In the genomic region with DNA sequence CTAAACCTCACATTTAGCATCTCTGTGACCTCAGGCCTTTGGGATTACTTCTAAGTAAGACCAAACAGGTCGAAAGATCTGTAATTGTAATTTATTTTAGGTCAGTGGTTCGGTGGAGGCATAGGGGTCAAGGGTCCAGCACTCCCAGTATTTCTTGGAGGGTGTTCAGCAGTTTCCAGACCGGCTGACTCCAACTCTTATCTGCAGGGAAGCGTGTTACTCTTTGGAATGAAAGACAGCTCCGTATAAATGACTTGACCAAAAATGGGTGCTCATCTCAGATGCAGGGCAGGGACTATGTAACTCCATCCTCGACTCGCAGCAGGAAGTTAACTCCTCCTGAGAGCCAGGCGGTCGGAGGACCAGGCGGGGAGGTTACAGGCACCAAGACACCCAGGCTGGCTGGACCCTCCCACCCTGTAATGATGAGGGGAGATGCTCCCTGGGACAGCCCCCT, we compare ENCODE assay signal across 8 cellular contexts. TPM values are rescaled to one million over a fixed set of nuclear protein-coding genes. Genes with fewer than 3 reads are reported as not detected.
DNase-seq lines count a peak whose midpoint lies in the region; ATAC-seq, FAIRE-seq and TF ChIP-seq lines count a peak whose summit lies in the region.

No MANE protein-coding gene starts in this region.

- H3K36me3 ChIP-seq in heart left ventricle (no peaks in the 10 kb centered on the region), astrocyte (ENCODE audit: insufficient read depth, low read length) (no peaks in the 10 kb centered on the region), lower lobe of right lung (no peaks in the 10 kb centered on the region), upper lobe of right lung (no peaks in the 10 kb centered on the region)

- H2AFZ ChIP-seq in astrocyte (ENCODE audit: low read depth, low read length): peak overlapping the region; percentile 98

- H3K9ac ChIP-seq in astrocyte (ENCODE audit: low read length): peak overlapping the region; percentile 88

- peak overlapping the region; percentile 99 for H3K4me2 ChIP-seq in astrocyte (ENCODE audit: low read length)

- H3K4me1 ChIP-seq in heart left ventricle: peaks cover 0 to 35% (median 16%) of the 10 kb centered on the region in 12 donors
- H3K4me1 ChIP-seq in astrocyte (ENCODE audit: insufficient read depth, low read length): peaks cover 4% of the 10 kb centered on the region
- peaks cover 22% of the 10 kb centered on the region for H3K4me1 ChIP-seq in lower lobe of right lung
- peaks cover 13% of the 10 kb centered on the region for H3K4me1 ChIP-seq in upper lobe of right lung

- H3K27me3 Mint-ChIP-seq in astrocyte (ENCODE audit: low read depth, unreplicated experiment): peaks cover 10% of the 10 kb centered on the region

- TF ChIP-seq CTCF in heart left ventricle (IDR thresholded peaks at IDR 0.05) (no peak), astrocyte (IDR thresholded peaks at IDR 0.05; ENCODE audit: insufficient read depth, low read depth, low read length) (no peak), lower lobe of right lung (IDR thresholded peaks at IDR 0.05) (no peak), upper lobe of right lung (IDR thresholded peaks at IDR 0.05) (no peak)

- TF ChIP-seq POLR2A in heart left ventricle (IDR thresholded peaks at IDR 0.05): no peak

- no peak for FAIRE-seq in astrocyte (lab: Jason Lieb, UNC)

- intact Hi-C loops in heart left ventricle (cut with DNase I): loop anchor here in 1 of 10 donors (10.0 kb wide), 2 partner anchors 158 to 1058 kb away; a partner anchor contains a TSS
- intact Hi-C loops in cardiac septum (cut with DNase I): loop anchor here (5.0 kb wide), 1 partner anchor 856 kb away; a partner anchor contains a TSS
- intact Hi-C loops in lower lobe of right lung (cut with DNase I): no loop called here
- intact Hi-C loops in upper lobe of right lung (cut with DNase I): no loop called here

- WGBS in heart left ventricle, 4 donors: 0 to 3% (median 1%) methylated on average over 5 to 10 of the region's 10 CpGs

- peaks cover 40% of the 10 kb centered on the region for H3K79me2 ChIP-seq in astrocyte (ENCODE audit: insufficient read depth, low read length)

- no peaks in the 10 kb centered on the region for H3K9me3 Mint-ChIP-seq in astrocyte (ENCODE audit: unreplicated experiment)

- H3K9me3 ChIP-seq in heart left ventricle (no peaks in the 10 kb centered on the region), astrocyte (ENCODE audit: insufficient read depth, low read depth, low read length) (no peaks in the 10 kb centered on the region), lower lobe of right lung (no peaks in the 10 kb centered on the region), upper lobe of right lung (no peaks in the 10 kb centered on the region)

- no peaks in the 10 kb centered on the region for H3K27me3 ChIP-seq in heart left ventricle
- H3K27me3 ChIP-seq in astrocyte (ENCODE audit: insufficient read depth, low read length): no peaks in the 10 kb centered on the region
- H3K27me3 ChIP-seq in lower lobe of right lung (ENCODE audit: low read depth): no peaks in the 10 kb centered on the region
- H3K27me3 ChIP-seq in upper lobe of right lung: no peaks in the 10 kb centered on the region

- peaks cover 8% of the 10 kb centered on the region for H4K20me1 ChIP-seq in astrocyte (ENCODE audit: insufficient read depth, low read length)

- H3K4me1 Mint-ChIP-seq in astrocyte (ENCODE audit: low read depth, unreplicated experiment): peaks cover 11% of the 10 kb centered on the region

- H3K27ac ChIP-seq in heart left ventricle (peak overlapping the region; percentile 72 to 91 (median 86)), astrocyte (ENCODE audit: low read depth, low read length) (no peak overlapping the region), lower lobe of right lung (peak overlapping the region; percentile 82), upper lobe of right lung (peak overlapping the region; percentile 82)

- H3K36me3 Mint-ChIP-seq in astrocyte (ENCODE audit: low read depth, unreplicated experiment): no peaks in the 10 kb centered on the region

- H3K4me3 ChIP-seq in heart left ventricle (peak overlapping the region; percentile 58 to 93 (median 81)), astrocyte (ENCODE audit: insufficient read depth, low read depth, low read length) (peak overlapping the region; percentile 87), lower lobe of right lung (peak overlapping the region; percentile 91), upper lobe of right lung (peak overlapping the region; percentile 76)

- H3K4me3 Mint-ChIP-seq in astrocyte (ENCODE audit: unreplicated experiment): peak overlapping the region; percentile 89

- ATAC-seq in heart left ventricle (no peak), lower lobe of right lung (no peak), upper lobe of right lung (no peak), HG02623 (IDR thresholded peaks at IDR 0.05; ENCODE audit: unreplicated experiment) (no peak)

- H3K27ac Mint-ChIP-seq in astrocyte (ENCODE audit: unreplicated experiment): peak overlapping the region; percentile 44

- DNase-seq in heart left ventricle (no peak), cardiac septum (ENCODE audit: low spot score) (no peak), astrocyte (ENCODE audit: low read depth) (no peak), lower lobe of right lung (no peak), upper lobe of right lung (no peak), amniotic stem cell (lab: John Stamatoyannopoulos, UW) (no peak)
- no peak for DNase-seq in stimulated activated CD4-positive, alpha-beta T cell treated with anti-CD3 and anti-CD28 coated beads, Interleukin-4, amount 100 ng/mL, for 24 hours

RNA-seq across cellular contexts. Expression of a gene that starts 0.6 kb away (rescaled TPM):
- total RNA-seq in heart left ventricle (10 to 100 TPM; 26.1 to 42.2 (median 32.4) TPM), cardiac septum (50.2 TPM), astrocyte (31.7 and 34.9 TPM in 2 replicates), lower lobe of right lung (37.8 TPM), upper lobe of right lung (44.0 TPM)
- 10 to 100 TPM in 1 of 2 donors, 1 to 10 TPM in 1; 8.6 to 14.4 TPM for polyA plus RNA-seq in heart left ventricle
